22 cellular contexts compared by ENCODE assay signal in the genomic region with DNA sequence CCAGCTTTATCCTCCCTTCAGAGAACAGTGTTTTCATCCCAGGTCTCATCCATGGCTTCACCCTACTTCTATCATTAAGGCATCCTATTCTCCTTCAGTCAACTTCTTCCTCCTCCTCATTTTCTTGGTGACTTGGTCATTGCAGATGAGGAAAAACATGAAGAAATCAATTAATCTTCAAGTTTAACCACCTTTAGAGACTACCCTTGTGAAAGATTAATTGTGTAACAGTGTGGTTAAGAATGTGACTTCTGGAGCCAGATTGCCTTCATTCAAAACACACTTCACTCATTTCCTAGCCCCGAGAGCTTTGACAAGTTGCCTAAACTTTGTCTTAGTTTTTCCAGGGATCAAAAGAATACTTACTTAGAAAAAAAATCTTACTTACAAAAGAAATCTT.
"Had no signal": no experiment of that assay in that cellular context is flagged by ENCODE, and none has a peak within 500 bp of the region (broad histone marks: within the 10 kb centered on the region; RNA-seq: fewer than 3 reads in every experiment).

No MANE protein-coding gene starts in this region.

- DNase-seq: Kasumi-1, MV-4-11, NCI-H1092, NCI-H1105 treated with DMSO at 0.1 percent for 48 hours, NCI-H1417 treated with DMSO at 0.1 percent for 48 hours, NCI-H146, NCI-H1694 treated with DMSO at 0.1 percent for 48 hours, NCI-H1930, NCI-H2081, NCI-H2171, NCI-H226, NCI-H446, NCI-H510A, NCI-H524 treated with DMSO at 0.1 percent for 48 hours, NCI-H69, NCI-H774, Right ventricle myocardium superior, RPMI8226, SIG-M5, T-helper 1 cell, T-helper 17 cell had no signal

- ATAC-seq: K562, T-helper 17 cell had no signal
